Comparison of ENCODE assay signal across 24 cellular contexts in genomic region chr10:64785816-64786215, GRCh38.
"Had no signal": no experiment of that assay in that cellular context is flagged by ENCODE, and none has a peak within 500 bp of the region (broad histone marks: within the 10 kb centered on the region; RNA-seq: fewer than 3 reads in every experiment).

No MANE protein-coding gene starts in this region.

- H3K27me3 ChIP-seq: SJCRH30 had no signal

- H3K27ac ChIP-seq: KMS-11, PC-9, RWPE1, SJCRH30, SK-N-MC had no signal

- DNase-seq: Karpas-422, MM.1S, MV-4-11, NCI-H1092, NCI-H1105, NCI-H1417 treated with DMSO at 0.1 percent for 48 hours, NCI-H1436 treated with DMSO at 0.1 percent for 48 hours, NCI-H1694 treated with DMSO at 0.1 percent for 48 hours, NCI-H187 treated with DMSO at 0.1 percent for 48 hours, NCI-H2029, NCI-H2081, NCI-H2171 treated with DMSO at 0.1 percent for 48 hours, NCI-H2227 treated with DMSO at 0.1 percent for 48 hours, NCI-H345, NCI-H510A treated with DMSO at 0.1 percent for 48 hours, NCI-H524 treated with DMSO at 0.1 percent for 48 hours, NCI-H526 treated with DMSO at 0.1 percent for 48 hours, NCI-H774, PC-9, SIG-M5, SJCRH30 had no signal

- H3K4me3 ChIP-seq: PC-9, SJCRH30, SK-N-MC had no signal
